In the genomic region with DNA sequence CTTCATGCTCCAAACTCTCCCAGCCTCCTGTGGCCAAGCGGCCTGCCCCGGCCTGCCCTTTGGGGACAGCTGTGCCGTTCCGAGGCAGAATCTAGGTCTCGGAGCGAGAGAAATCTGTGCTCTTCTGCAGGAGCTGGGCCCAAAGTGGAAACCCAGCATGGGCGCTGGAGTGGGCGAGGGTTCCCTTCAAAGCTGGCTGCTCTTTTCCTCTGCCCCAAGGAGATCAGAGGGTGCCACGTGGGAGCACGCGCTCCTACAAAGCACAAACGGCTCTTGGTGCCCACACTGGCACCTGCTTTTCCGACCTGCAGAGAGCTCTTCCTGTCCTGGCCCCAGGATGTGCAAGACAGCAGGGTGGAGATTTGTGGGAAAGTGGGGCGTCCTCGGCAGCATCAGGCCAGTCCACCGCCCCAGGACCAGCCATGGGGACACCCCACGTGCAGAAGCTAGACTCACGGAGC, we compare ENCODE assay signal across 18 cellular contexts. TPM values are rescaled to one million over a fixed set of nuclear protein-coding genes. Genes with fewer than 3 reads are reported as not detected.
A peak's percentile ranks its signal among the peaks of the same experiment; 100 is the strongest.
DNase-seq lines count a peak whose midpoint lies in the region; ATAC-seq and TF ChIP-seq lines count a peak whose summit lies in the region.
"Had no signal": no experiment of that assay in that cellular context is flagged by ENCODE, and none has a peak within 500 bp of the region (broad histone marks: within the 10 kb centered on the region; RNA-seq: fewer than 3 reads in every experiment).

No MANE protein-coding gene starts in this region.

- H4K8ac ChIP-seq in mesenchymal stem cell (ENCODE audit: low read length) = no peak overlapping the region

- H3K79me1 ChIP-seq in mesenchymal stem cell (replicated peaks; ENCODE audit: low read length, poor library complexity, severe bottlenecking) = peaks cover 54% of the 10 kb centered on the region

- H3K27me3 Mint-ChIP-seq in chondrocyte (ENCODE audit: low read depth) = no peaks in the 10 kb centered on the region
- H3K27me3 Mint-ChIP-seq in naive thymus-derived CD8-positive, alpha-beta T cell = peaks cover 0 to 6% (median 0%) of the 10 kb centered on the region in 5 donors

- no peak for TF ChIP-seq CTCF in chondrocyte (IDR thresholded peaks at IDR 0.05)
- TF ChIP-seq CTCF in stomach (IDR thresholded peaks at IDR 0.05) = no peak

- no peak for TF ChIP-seq EP300 in stomach (IDR thresholded peaks at IDR 0.05)

- no peak overlapping the region for H4K91ac ChIP-seq in mesenchymal stem cell (ENCODE audit: low read length)

- H3K36me3 Mint-ChIP-seq in chondrocyte (ENCODE audit: low read depth) = peaks cover 2% of the 10 kb centered on the region
- peaks cover 0 to 6% (median 3%) of the 10 kb centered on the region in 3 donors for H3K36me3 Mint-ChIP-seq in naive thymus-derived CD8-positive, alpha-beta T cell

- H3K23ac ChIP-seq in mesenchymal stem cell (ENCODE audit: low read length in 2 of 2) = peak overlapping the region in 1 of 2 experiments; percentile 94

- TF ChIP-seq POLR2A in stomach (IDR thresholded peaks at IDR 0.05) = no peak

- POLR2A ChIA-PET in naive thymus-derived CD8-positive, alpha-beta T cell (lab: Charles Lee) = no interaction called here

- H3K27me3 ChIP-seq in H7 (ENCODE audit: control insufficient read depth, insufficient read depth, low read length) (no peaks in the 10 kb centered on the region), stomach (no peaks in the 10 kb centered on the region), mesenchymal stem cell (ENCODE audit: control insufficient read depth in 1 of 2, insufficient read depth in 1 of 2, low read length in 2 of 2) (no peaks in the 10 kb centered on the region)
- H3K27me3 ChIP-seq: brain microvascular endothelial cell, upper lobe of right lung had no signal

- 86 to 94% (median 91%) methylated on average over 7 to 18 of the region's 18 CpGs for WGBS in stomach, 5 donors
- WGBS in mesenchymal stem cell = 94% methylated on average over 18 of the region's 18 CpGs

- no peaks in the 10 kb centered on the region for H3K9me3 ChIP-seq in stomach
- no peaks in the 10 kb centered on the region for H3K9me3 ChIP-seq in mesenchymal stem cell (ENCODE audit: control insufficient read depth, low read length)
- H3K9me3 ChIP-seq: upper lobe of right lung had no signal

- H2AFZ ChIP-seq in mesenchymal stem cell (ENCODE audit: low read depth, low read length) = no peak overlapping the region

- H2AK5ac ChIP-seq in mesenchymal stem cell (ENCODE audit: low read length, severe bottlenecking) = no peak overlapping the region

- DNase-seq in H7 (peak; percentile 35), chondrocyte (ENCODE audit: low spot score) (peak; percentile 51), stomach (no peak), SKM-1 (lab: John Stamatoyannopoulos, UW; ENCODE audit: unreplicated experiment) (no peak), mesenchymal stem cell (no peak)
- DNase-seq in naive thymus-derived CD8-positive, alpha-beta T cell = peak in 1 of 10 donors; percentile 1
- no peak for DNase-seq in stimulated activated CD4-positive, alpha-beta T cell treated with anti-CD3 and anti-CD28 coated beads, Interleukin-2, amount 100 ng/mL, for 48 hours
- DNase-seq: activated CD4-positive, alpha-beta T cell treated with anti-CD3 and anti-CD28 coated beads, Interleukin-2, amount 10 ng/mL, durations not matched to agents 7 days and 5 days; activated naive CD4-positive, alpha-beta T cell treated with Interleukin-2 at 50 U/mL for 16 hours; activated T-cell treated with anti-CD3 and anti-CD28 coated beads for 4 hours; foreskin melanocyte; IMR-90; NCI-H2029; RPMI8226; SW 1271 had no signal

- H3K4me3 ChIP-seq in H7 (ENCODE audit: insufficient read depth, low read depth, low read length) = no peak overlapping the region
- no peak overlapping the region for H3K4me3 ChIP-seq in stomach
- H3K4me3 ChIP-seq in mesenchymal stem cell (ENCODE audit: insufficient read depth in 1 of 2, low read depth in 1 of 2, low read length in 2 of 2) = no peak overlapping the region
- H3K4me3 ChIP-seq: upper lobe of right lung had no signal

- H3K18ac ChIP-seq in mesenchymal stem cell (ENCODE audit: low read depth in 1 of 2, low read length in 2 of 2) = no peak overlapping the region

- H3K4me3 Mint-ChIP-seq in chondrocyte (ENCODE audit: unreplicated experiment) = no peak overlapping the region
- peak overlapping the region in 5 of 10 donors; percentile 22 to 80 (median 50) for H3K4me3 Mint-ChIP-seq in naive thymus-derived CD8-positive, alpha-beta T cell
- H3K4me3 Mint-ChIP-seq: activated CD4-positive, alpha-beta T cell treated with anti-CD3 and anti-CD28 coated beads, Interleukin-2, amount 10 ng/mL, durations not matched to agents 7 days and 5 days had no signal

- H2BK120ac ChIP-seq in mesenchymal stem cell (ENCODE audit: low read depth, low read length) = no peak overlapping the region

- H3K4me1 ChIP-seq in stomach (peaks cover 52 to 100% (median 79%) of the 10 kb centered on the region in 4 donors), mesenchymal stem cell (ENCODE audit: control insufficient read depth, insufficient read depth, low read depth, low read length) (peaks cover 72% of the 10 kb centered on the region)

- H3K9ac ChIP-seq in mesenchymal stem cell (ENCODE audit: low read length) = no peak overlapping the region

- H3K4me2 ChIP-seq in mesenchymal stem cell (ENCODE audit: low read length, poor library complexity, severe bottlenecking) = no peak overlapping the region

- peaks cover 90% of the 10 kb centered on the region for H3K4me1 Mint-ChIP-seq in chondrocyte (ENCODE audit: low read depth)
- H3K4me1 Mint-ChIP-seq in naive thymus-derived CD8-positive, alpha-beta T cell = peaks cover 38 to 73% (median 60%) of the 10 kb centered on the region in 4 donors

- intact Hi-C loops in stomach (cut with DNase I; ENCODE audit: low total_unique reads) = no loop called here

- H2BK5ac ChIP-seq in mesenchymal stem cell (ENCODE audit: low read depth, low read length, poor library complexity, severe bottlenecking) = no peak overlapping the region

- peak overlapping the region in 1 of 2 experiments; percentile 24 for H3K4ac ChIP-seq in mesenchymal stem cell (ENCODE audit: low read depth in 1 of 2, low read length in 2 of 2)

- peak overlapping the region in 1 of 2 experiments; percentile 73 for H2BK12ac ChIP-seq in mesenchymal stem cell (ENCODE audit: low read length in 2 of 2)

- no peak overlapping the region for H2BK15ac ChIP-seq in mesenchymal stem cell (ENCODE audit: low read depth, poor library complexity, severe bottlenecking)

- H3K27ac ChIP-seq in stomach (peak overlapping the region in 3 of 5 donors; percentile 82 to 90 (median 86)), mesenchymal stem cell (ENCODE audit: low read length, poor library complexity, severe bottlenecking) (no peak overlapping the region)
- H3K27ac ChIP-seq: brain microvascular endothelial cell, upper lobe of right lung had no signal

- H3K14ac ChIP-seq in mesenchymal stem cell (ENCODE audit: low read length in 2 of 2) = no peak overlapping the region

- H3K27ac Mint-ChIP-seq in chondrocyte (ENCODE audit: unreplicated experiment) = no peak overlapping the region
- H3K27ac Mint-ChIP-seq in naive thymus-derived CD8-positive, alpha-beta T cell = peak overlapping the region in 6 of 10 donors; percentile 17 to 76 (median 55)
- H3K27ac Mint-ChIP-seq: activated CD4-positive, alpha-beta T cell treated with anti-CD3 and anti-CD28 coated beads, Interleukin-2, amount 10 ng/mL, durations not matched to agents 7 days and 5 days had no signal

- H3K9me3 Mint-ChIP-seq in chondrocyte (ENCODE audit: low read depth) = no peaks in the 10 kb centered on the region
- H3K9me3 Mint-ChIP-seq in naive thymus-derived CD8-positive, alpha-beta T cell = no peaks in the 10 kb centered on the region
- H3K9me3 Mint-ChIP-seq: activated CD4-positive, alpha-beta T cell treated with anti-CD3 and anti-CD28 coated beads, Interleukin-2, amount 10 ng/mL, durations not matched to agents 7 days and 5 days had no signal

- H3K36me3 ChIP-seq in H7 (replicated peaks; ENCODE audit: control insufficient read depth, insufficient read depth, low read length) (no peaks in the 10 kb centered on the region), stomach (no peaks in the 10 kb centered on the region), mesenchymal stem cell (ENCODE audit: control insufficient read depth in 1 of 2, insufficient read depth in 2 of 2, low read depth in 1 of 2, low read length in 2 of 2) (peaks cover 0 to 17% of the 10 kb centered on the region in 2 experiments)
- H3K36me3 ChIP-seq: brain microvascular endothelial cell, upper lobe of right lung had no signal

- no peak for ATAC-seq in naive thymus-derived CD8-positive, alpha-beta T cell
- ATAC-seq: left colon, upper lobe of right lung had no signal

RNA-seq across cellular contexts. Expression of a gene that starts 6.9 kb away (rescaled TPM):
- total RNA-seq in H7 (2014; rRNA removed; shearing (Covaris generic)) = 21.1 and 23.7 TPM in 2 replicates
- total RNA-seq in chondrocyte (43.9 to 78.9 TPM (median 47.6 TPM) in 3 replicates), stomach (100 to 1,000 TPM in 1 of 5 donors, 10 to 100 TPM in 4; 24.3 to 127 (median 38.2) TPM)
- 10 to 100 TPM; 17.8 to 18.3 TPM for total RNA-seq in naive thymus-derived CD8-positive, alpha-beta T cell
- 1 to 10 TPM; 4.4 to 5.5 (median 4.5) TPM for polyA plus RNA-seq in naive thymus-derived CD8-positive, alpha-beta T cell
- 10 to 100 TPM in 1 of 3 donors, 1 to 10 TPM in 2; 8.6 to 16.6 (median 9.2) TPM for polyA plus RNA-seq in stomach
- polyA plus RNA-seq in mesenchymal stem cell (2013, experiment 1 of 2) = 13.7 TPM
- polyA plus RNA-seq in mesenchymal stem cell (2013, experiment 2 of 2) = 14.6 TPM

Comparison
In these comparisons a context has a peak if more than half of its experiments do, and no peak if none do; other contexts are left out.
1. DNase-seq: peak in H7 (single experiment) and chondrocyte (single experiment); none in stomach (single experiment), SKM-1 (single experiment), stimulated activated CD4-positive, alpha-beta T cell treated with anti-CD3 and anti-CD28 coated beads, Interleukin-2, amount 100 ng/mL, for 48 hours (0 of 2) and mesenchymal stem cell (single experiment).